ENCODE assay signal across 2 cellular contexts in the genomic region with DNA sequence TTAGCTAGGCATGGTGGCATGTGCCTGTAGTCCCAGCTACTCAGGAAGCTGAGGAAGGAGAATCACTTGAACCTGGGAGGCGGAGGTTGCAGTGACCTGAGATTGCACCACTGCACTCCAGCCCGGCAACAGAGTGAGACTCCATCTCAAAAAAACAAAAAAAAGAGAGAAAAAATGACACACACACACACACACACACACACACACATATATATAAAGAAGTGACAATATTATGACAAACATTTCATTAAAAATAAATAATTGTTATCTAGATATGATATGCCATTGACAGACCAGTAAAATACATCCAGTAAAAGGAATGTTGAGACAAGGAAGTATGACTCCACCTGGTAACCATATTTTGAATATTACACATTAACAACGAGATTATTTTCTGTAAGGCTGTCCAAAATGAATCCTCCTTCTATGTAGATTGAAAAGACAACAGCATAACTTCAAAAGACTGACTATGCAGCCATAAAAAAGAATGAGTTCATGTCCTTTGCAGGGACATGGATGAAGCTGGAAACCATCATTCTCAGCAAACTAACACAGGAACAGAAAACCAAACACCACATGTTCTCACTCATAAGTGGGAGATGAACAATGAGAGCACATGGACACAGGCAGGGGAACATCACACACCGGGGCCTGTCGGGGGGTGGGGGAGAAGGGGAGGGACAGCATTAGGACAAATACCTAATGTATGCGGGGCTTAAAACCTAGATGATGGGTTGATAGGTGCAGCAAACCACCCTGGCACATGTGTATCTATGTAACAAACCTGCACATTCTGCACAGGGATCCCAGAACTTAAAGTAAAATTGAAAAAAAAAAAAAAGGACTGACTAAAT.
TF ChIP-seq lines count a peak whose summit lies in the region.
"Not testable (repeated sequence)": the region's sequence is repeated elsewhere in the genome, so short reads cannot be mapped to it uniquely, and the experiment has no call there.

No MANE protein-coding gene starts in this region.

TF ChIP-seq in A549, 52 proteins besides CTCF, POLR2A, EP300 and RAD21:
- 0 out of 2 replicates have a peak, but pooled peaks have one; percentile 31 for TF ChIP-seq MAX (IDR thresholded peaks at IDR 0.05)

TF ChIP-seq in K562, 482 proteins besides CTCF, POLR2A, EP300 and RAD21 (continues in another document):
- TF ChIP-seq MGA (IDR thresholded peaks at IDR 0.05), result peak; percentile 67
- peak; percentile 59 to 70; a peak in 3 of 4 replicates for TF ChIP-seq MNT (conservative IDR thresholded peaks at IDR 0.05)
- TF ChIP-seq ZNF592 (IDR thresholded peaks at IDR 0.05), result peak; percentile 36; the same call in 1 of the 2 replicates
- TF ChIP-seq RBFOX2 (IDR thresholded peaks at IDR 0.05; ENCODE audit: low read depth, low read length), result peak; percentile 32; the same call in 1 of the 2 replicates
- 0 out of 6 replicates have a peak, but pooled peaks of 1 of the 3 experiments have one; percentile 37 for TF ChIP-seq ZBTB11 (CRISPR knock-in tag; IDR thresholded peaks at IDR 0.05)
- 0 out of 2 replicates have a peak, but pooled peaks have one; percentile 49 for TF ChIP-seq HDAC2 (IDR thresholded peaks at IDR 0.05)
- not testable (repeated sequence) for TF ChIP-seq CEBPG (CRISPR knock-in tag; IDR thresholded peaks at IDR 0.05)
- 0 out of 4 replicates have a peak, but pooled peaks of 1 of the 2 experiments have one; percentile 34 for TF ChIP-seq CEBPG (tag; conservative IDR thresholded peaks at IDR 0.05 in 1 of 2, IDR thresholded peaks at IDR 0.05 in 1 of 2)
- TF ChIP-seq, protein P1, sequence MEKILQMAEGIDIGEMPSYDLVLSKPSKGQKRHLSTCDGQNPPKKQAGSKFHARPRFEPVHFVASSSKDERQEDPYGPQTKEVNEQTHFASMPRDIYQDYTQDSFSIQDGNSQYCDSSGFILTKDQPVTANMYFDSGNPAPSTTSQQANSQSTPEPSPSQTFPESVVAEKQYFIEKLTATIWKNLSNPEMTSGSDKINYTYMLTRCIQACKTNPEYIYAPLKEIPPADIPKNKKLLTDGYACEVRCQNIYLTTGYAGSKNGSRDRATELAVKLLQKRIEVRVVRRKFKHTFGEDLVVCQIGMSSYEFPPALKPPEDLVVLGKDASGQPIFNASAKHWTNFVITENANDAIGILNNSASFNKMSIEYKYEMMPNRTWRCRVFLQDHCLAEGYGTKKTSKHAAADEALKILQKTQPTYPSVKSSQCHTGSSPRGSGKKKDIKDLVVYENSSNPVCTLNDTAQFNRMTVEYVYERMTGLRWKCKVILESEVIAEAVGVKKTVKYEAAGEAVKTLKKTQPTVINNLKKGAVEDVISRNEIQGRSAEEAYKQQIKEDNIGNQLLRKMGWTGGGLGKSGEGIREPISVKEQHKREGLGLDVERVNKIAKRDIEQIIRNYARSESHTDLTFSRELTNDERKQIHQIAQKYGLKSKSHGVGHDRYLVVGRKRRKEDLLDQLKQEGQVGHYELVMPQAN (IDR thresholded peaks at IDR 0.05; ENCODE audit: borderline replicate concordance), result peak; percentile 49; the same call in 1 of the 2 replicates
- peak; percentile 58 for TF ChIP-seq CEBPB (tag; IDR thresholded peaks at IDR 0.05)
- 0 out of 2 replicates have a peak, but pooled peaks have one; percentile 15 for TF ChIP-seq GATAD2B (IDR thresholded peaks at IDR 0.05; ENCODE audit: borderline replicate concordance)
- peak; percentile 36; the same call in 1 of the 2 replicates for TF ChIP-seq L3MBTL2 (IDR thresholded peaks at IDR 0.05)
